In genomic region chr9:93603906-93604326, GRCh38 we compare ENCODE assay signal across 12 cellular contexts.
"Had no signal": no experiment of that assay in that cellular context is flagged by ENCODE, and none has a peak within 500 bp of the region (broad histone marks: within the 10 kb centered on the region; RNA-seq: fewer than 3 reads in every experiment).

No MANE protein-coding gene starts in this region.

- H3K4me1 ChIP-seq: breast epithelium, testis had no signal

- H3K9me3 ChIP-seq: sigmoid colon, stomach, testis had no signal

- ATAC-seq: lower lobe of right lung had no signal

- DNase-seq: activated CD4-positive, alpha-beta T cell treated with anti-CD3 and anti-CD28 coated beads, Interleukin-2, amount 50 U/mL, for 48 hours; activated naive CD4-positive, alpha-beta T cell; hypothalamus; lower lobe of right lung; sigmoid colon; spleen; stomach; testis had no signal

- H3K4me3 Mint-ChIP-seq: activated T-helper 1 cell treated with anti-CD3 and anti-CD28 coated beads, Interleukin-12 subunit alpha, Interleukin-12 subunit beta, Interleukin-2, Interleukin-4 antibody, amounts not matched to agents 30 ng/mL and 10 ng/mL and 1 ng/mL, durations not matched to agents 14 hours and 24 hours and 36 hours had no signal

- H3K27ac ChIP-seq: ascending aorta, breast epithelium, esophagus muscularis mucosa, lower lobe of right lung, sigmoid colon, spleen, stomach, testis had no signal

- H3K36me3 ChIP-seq: ascending aorta, breast epithelium, esophagus muscularis mucosa, lower lobe of right lung, sigmoid colon, stomach had no signal

- H3K27me3 ChIP-seq: ascending aorta, breast epithelium, esophagus muscularis mucosa, sigmoid colon, spleen, stomach, testis had no signal

- H3K4me3 ChIP-seq: ascending aorta, breast epithelium, esophagus muscularis mucosa, lower lobe of right lung, sigmoid colon, spleen, stomach, testis had no signal

- H3K27ac Mint-ChIP-seq: activated T-helper 1 cell treated with anti-CD3 and anti-CD28 coated beads, Interleukin-12 subunit alpha, Interleukin-12 subunit beta, Interleukin-2, Interleukin-4 antibody, amounts not matched to agents 30 ng/mL and 10 ng/mL and 1 ng/mL, durations not matched to agents 14 hours and 24 hours and 36 hours had no signal
